In the genomic region with DNA sequence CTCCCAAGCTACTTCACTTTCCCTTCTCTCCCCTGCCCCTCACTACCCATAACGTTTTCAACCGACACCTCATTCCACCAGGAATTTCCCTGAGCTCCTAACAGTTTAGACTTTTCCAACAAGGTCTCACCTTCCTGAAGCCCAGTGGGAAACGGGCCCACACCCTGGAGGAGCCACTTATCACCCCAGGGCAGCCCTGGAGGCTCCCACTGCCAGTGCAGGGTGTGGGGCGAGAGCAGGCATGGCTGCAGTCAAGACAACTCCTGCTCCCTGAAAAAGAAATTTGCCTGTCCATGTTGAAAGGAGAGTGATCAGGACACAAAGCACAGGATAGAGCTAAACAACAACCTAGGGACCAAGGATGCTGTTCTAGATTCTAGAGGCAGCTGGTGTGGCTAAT, we compare ENCODE assay signal across 1 cellular context.
TF ChIP-seq lines count a peak whose summit lies in the region.

No MANE protein-coding gene starts in this region.

TF ChIP-seq in IMR-90, 13 proteins besides CTCF, POLR2A, EP300 and RAD21:
- TF ChIP-seq CHD1 (IDR thresholded peaks at IDR 0.05; ENCODE audit: low read depth, low read length) (no peak), ELK1 (IDR thresholded peaks at IDR 0.05; ENCODE audit: borderline replicate concordance, low read depth, low read length) (no peak), SMC3 (IDR thresholded peaks at IDR 0.05; ENCODE audit: low read depth, low read length) (no peak), NFE2L2 (IDR thresholded peaks at IDR 0.05; ENCODE audit: low read depth, low read length) (no peak), FOS (IDR thresholded peaks at IDR 0.05; ENCODE audit: low read depth, low read length) (no peak), MAZ (IDR thresholded peaks at IDR 0.05; ENCODE audit: borderline replicate concordance, low read depth, low read length) (no peak)
